13 cellular contexts compared by ENCODE assay signal in genomic region chr17:83073389-83074063, GRCh38. TPM values are rescaled to one million over a fixed set of nuclear protein-coding genes. Genes with fewer than 3 reads are reported as not detected.
DNase-seq lines count a peak whose midpoint lies in the region; ATAC-seq, FAIRE-seq and TF ChIP-seq lines count a peak whose summit lies in the region.
"Had no signal": no experiment of that assay in that cellular context is flagged by ENCODE, and none has a peak within 500 bp of the region (broad histone marks: within the 10 kb centered on the region; RNA-seq: fewer than 3 reads in every experiment).

No MANE protein-coding gene starts in this region.

- H3K4me3 ChIP-seq in K562 (no peak overlapping the region), left lung (no peak overlapping the region)

- peak overlapping the region; percentile 91 for H2AFZ ChIP-seq in K562 (ENCODE audit: low read depth, low read length)

- peak; percentile 20; the same call in 1 of the 2 replicates for TF ChIP-seq EP300 in K562 (IDR thresholded peaks at IDR 0.05; ENCODE audit: low read length)

- peaks cover 3% of the 10 kb centered on the region for H3K9me1 ChIP-seq in K562 (ENCODE audit: control insufficient read depth, insufficient read depth, low read length)

- peaks cover 13% of the 10 kb centered on the region for H3K27me3 Mint-ChIP-seq in stimulated activated naive CD8-positive, alpha-beta T cell treated with anti-CD3 and anti-CD28 coated beads, Interleukin-15, amount 100 ng/mL, for 72 hours

- intact Hi-C loops in K562 (cut with micrococcal nuclease): no loop called here
- intact Hi-C loops in left lung (cut with DNase I): no loop called here

- peak overlapping the region; percentile 69 for H3K27ac ChIP-seq in K562 (ENCODE audit: extremely low read depth, low read depth, low read length)
- no peak overlapping the region for H3K27ac ChIP-seq in left lung

- peak overlapping the region; percentile 65 to 91; a peak in 3 of 4 replicates for H3K9ac ChIP-seq in K562 (ENCODE audit: insufficient read depth in 1 of 2, low read depth in 2 of 2, low read length in 2 of 2)

- H3K9me3 ChIP-seq in K562 (replicated peaks; ENCODE audit: control insufficient read depth, insufficient read depth, low read depth, low read length) (no peaks in the 10 kb centered on the region), left lung (no peaks in the 10 kb centered on the region)

- H3K4me3 Mint-ChIP-seq in stimulated activated naive CD8-positive, alpha-beta T cell treated with anti-CD3 and anti-CD28 coated beads, Interleukin-15, amount 100 ng/mL, for 72 hours: no peak overlapping the region
- H3K4me3 Mint-ChIP-seq: activated naive CD4-positive, alpha-beta T cell treated with anti-CD3 and anti-CD28 coated beads for 36 hours; natural killer cell treated with Interleukin-12 subunit alpha and Interleukin-12 subunit beta and Interleukin-15 and Interleukin-18, amount 100 ng/mL, for 72 hours had no signal

- WGBS in K562 (ENCODE audit: insufficient coverage, low coverage, missing lambda C conversion rate): 3% methylated on average over 30 of the region's 32 CpGs

- no peak for DNase-seq in stimulated activated naive CD8-positive, alpha-beta T cell treated with anti-CD3 and anti-CD28 coated beads, Interleukin-15, amount 100 ng/mL, for 72 hours
- no peak for DNase-seq in stimulated activated naive CD8-positive, alpha-beta T cell treated with anti-CD3 and anti-CD28 coated beads, Interleukin-15, Interleukin-2, amounts not matched to agents 100 U/mL and 50 U/mL, for 24 hours
- DNase-seq in K562 (ENCODE audit: extremely low read depth in 1 of 4, low spot score in 3 of 4): peak; percentile 91 to 93 (median 92)
- peak in 1 of 2 donors; percentile 56 for DNase-seq in left lung
- no peak for DNase-seq in dermis blood vessel endothelial cell
- DNase-seq in 8988T: no peak
- DNase-seq in NK-92 (lab: John Stamatoyannopoulos, UW; ENCODE audit: unreplicated experiment): no peak
- DNase-seq in NCI-H2227 (lab: John Stamatoyannopoulos, UW; ENCODE audit: unreplicated experiment): no peak
- DNase-seq: activated naive CD4-positive, alpha-beta T cell treated with anti-CD3 and anti-CD28 coated beads for 36 hours; NCI-H2171 treated with DMSO at 0.1 percent for 48 hours; stimulated activated CD4-positive, alpha-beta T cell treated with anti-CD3 and anti-CD28 coated beads, Interleukin-12 subunit alpha, Interleukin-12 subunit beta, amount 100 ng/mL, for 4 hours had no signal

- H3K27ac Mint-ChIP-seq in stimulated activated naive CD8-positive, alpha-beta T cell treated with anti-CD3 and anti-CD28 coated beads, Interleukin-15, amount 100 ng/mL, for 72 hours: peak overlapping the region in 1 of 2 donors; percentile 60
- H3K27ac Mint-ChIP-seq: activated naive CD4-positive, alpha-beta T cell treated with anti-CD3 and anti-CD28 coated beads for 36 hours; natural killer cell treated with Interleukin-12 subunit alpha and Interleukin-12 subunit beta and Interleukin-15 and Interleukin-18, amount 100 ng/mL, for 72 hours had no signal

- CTCF ChIA-PET in K562 (lab: Yijun Ruan, JAX; ENCODE audit: low intra/inter-chr PET ratio): no interaction called here

- peak; percentile 98 for FAIRE-seq in K562 (lab: Jason Lieb, UNC)
- FAIRE-seq: G401.6 had no signal

- H3K4me2 ChIP-seq in K562 (ENCODE audit: insufficient read depth, low read length): peak overlapping the region; percentile 80

- TF ChIP-seq CTCF in K562 (IDR thresholded peaks at IDR 0.05 in 2 of 3, conservative IDR thresholded peaks at IDR 0.05 in 1 of 3; ENCODE audit: insufficient read depth in 2 of 3, low read depth in 1 of 3, low read length in 3 of 3) (peak in 2 of 3 experiments; percentile 40 to 60; a peak in 4 of 6 replicates), left lung (IDR thresholded peaks at IDR 0.05) (no peak)

- H3K27me3 ChIP-seq in K562 (ENCODE audit: control insufficient read depth in 2 of 2, insufficient read depth in 2 of 2, low read length in 2 of 2): peaks cover 0 to 5% of the 10 kb centered on the region in 2 experiments; a peak in 1 of 5 replicates
- H3K27me3 ChIP-seq in left lung: peaks cover 0 to 33% of the 10 kb centered on the region in 2 donors

- H4K20me1 ChIP-seq in K562 (replicated peaks; ENCODE audit: control insufficient read depth, insufficient read depth, low read length): no peaks in the 10 kb centered on the region

- TF ChIP-seq POLR2A in K562 (conservative IDR thresholded peaks at IDR 0.05): peak; percentile 51; the same call in 1 of the 2 replicates

- no peaks in the 10 kb centered on the region for H3K79me2 ChIP-seq in K562 (ENCODE audit: control insufficient read depth, insufficient read depth, low read length)

- BruUV-seq in K562 (replicated peaks; lab: Mats Ljungman, UMichigan): no TSS peak

- in situ Hi-C loops in K562 (cut with MboI): no loop called here

- peak; percentile 27 to 51; a peak in 2 of 4 replicates for TF ChIP-seq RAD21 in K562 (CRISPR knock-in tag; conservative IDR thresholded peaks at IDR 0.05 in 1 of 2, IDR thresholded peaks at IDR 0.05 in 1 of 2)

- POLR2A ChIA-PET in K562 (lab: Yijun Ruan, JAX): interaction anchor here (0.5 to 1.2 kb wide), 4 partner anchors 10 to 1010 kb away, joined by 3 to 6 read pairs (median 3); no protein-coding TSS in a partner anchor

- peak; percentile 48 for ATAC-seq in stimulated activated naive CD8-positive, alpha-beta T cell treated with anti-CD3 and anti-CD28 coated beads, Interleukin-15, amount 100 ng/mL, for 72 hours
- ATAC-seq in stimulated activated naive CD8-positive, alpha-beta T cell treated with anti-CD3 and anti-CD28 coated beads, Interleukin-15, Interleukin-2, amounts not matched to agents 100 U/mL and 50 U/mL, for 24 hours: no peak
- ATAC-seq in K562 (peak; percentile 98), left lung (peak; percentile 36)

- peaks cover 52% of the 10 kb centered on the region for H3K4me1 Mint-ChIP-seq in stimulated activated naive CD8-positive, alpha-beta T cell treated with anti-CD3 and anti-CD28 coated beads, Interleukin-15, amount 100 ng/mL, for 72 hours

- no peaks in the 10 kb centered on the region for H3K9me3 Mint-ChIP-seq in stimulated activated naive CD8-positive, alpha-beta T cell treated with anti-CD3 and anti-CD28 coated beads, Interleukin-15, amount 100 ng/mL, for 72 hours
- H3K9me3 Mint-ChIP-seq: activated naive CD4-positive, alpha-beta T cell treated with anti-CD3 and anti-CD28 coated beads for 36 hours; natural killer cell treated with Interleukin-12 subunit alpha and Interleukin-12 subunit beta and Interleukin-15 and Interleukin-18, amount 100 ng/mL, for 72 hours had no signal

- peaks cover 22 to 78% of the 10 kb centered on the region in 2 experiments for H3K4me1 ChIP-seq in K562 (replicated peaks in 1 of 2; ENCODE audit: control insufficient read depth in 2 of 2, insufficient read depth in 2 of 2, low read length in 2 of 2)
- peaks cover 3 to 21% of the 10 kb centered on the region in 2 donors for H3K4me1 ChIP-seq in left lung

- H3K36me3 ChIP-seq in K562 (ENCODE audit: control insufficient read depth, insufficient read depth, low read length) (no peaks in the 10 kb centered on the region), left lung (no peaks in the 10 kb centered on the region)

TF ChIP-seq in K562, 482 proteins besides CTCF, POLR2A, EP300 and RAD21 (continues in another document):
- 0 out of 2 replicates have a peak, but pooled peaks have one; percentile 53 for TF ChIP-seq MYNN (IDR thresholded peaks at IDR 0.05)
- TF ChIP-seq MYNN (CRISPR knock-in tag; IDR thresholded peaks at IDR 0.05): no peak
- TF ChIP-seq HNRNPL (IDR thresholded peaks at IDR 0.05; ENCODE audit: low read depth, low read length): no peak; the same call in 1 of the 2 replicates
- TF ChIP-seq PCBP1 (IDR thresholded peaks at IDR 0.05; ENCODE audit: low read depth, low read length, poor library complexity, severe bottlenecking): no peak
- TF ChIP-seq HBP1 (CRISPR knock-in tag; IDR thresholded peaks at IDR 0.05): no peak
- TF ChIP-seq SIX5 (IDR thresholded peaks at IDR 0.05; ENCODE audit: borderline replicate concordance in 1 of 2, insufficient read depth in 1 of 2, low read depth in 1 of 2, low read length in 2 of 2): no peak

RNA-seq across cellular contexts. Expression of gene METRNL, which starts 5.9 kb away (rescaled TPM):
- total RNA-seq in K562 (2011; cell fraction: chromatin; rRNA removed; ENCODE audit: low replicate concordance): 12.2 and 22.8 TPM in 2 replicates
- total RNA-seq in K562 (2011; cell fraction: nucleolus; rRNA removed): 23.4 and 25.7 TPM in 2 replicates
- 12.5 and 12.8 TPM in 2 replicates for total RNA-seq in K562 (2011; cell fraction: nucleoplasm; rRNA removed)
- total RNA-seq in K562 (2014; rRNA removed) (28.2 and 34.9 TPM in 2 replicates), K562 (2014; rRNA removed; fragmentation: Illumina TruSeq; extraction: Trizol) (2.2 and 2.3 TPM in 2 replicates), K562 (2015; rRNA removed; fragmentation: Illumina TruSeq; extraction: Trizol) (10.7 and 14.2 TPM in 2 replicates), K562 (2021) (25.7 and 31.8 TPM in 2 replicates), left lung (10 to 100 TPM; 53.0 to 61.8 TPM), dermis blood vessel endothelial cell (80.6 and 85.3 TPM in 2 replicates)
- polyA plus RNA-seq in K562 (2011; rRNA removed) (2.9 and 6.2 TPM in 2 replicates), K562 (2014; fragmentation: Illumina TruSeq; extraction: Trizol) (1.7 and 10.2 TPM in 2 replicates), K562 (2014; fragmentation: Nextera tagmentation; extraction: Ambion mirVana) (under 1 TPM; 0.17 to 0.18 TPM), K562 (2014; rRNA removed) (19.5 and 23.5 TPM in 2 replicates)
- 14.1 and 23.9 TPM in 2 replicates for polyA plus RNA-seq in K562 (2011; cell fraction: cytosol; rRNA removed)
- 8.7 and 14.9 TPM in 2 replicates for polyA plus RNA-seq in K562 (2011; cell fraction: nucleus; rRNA removed)
- polyA plus RNA-seq in K562 (2012): 24.6 and 38.9 TPM in 2 replicates
- polyA minus RNA-seq in K562 (2011; rRNA and poly(A)+ RNA removed): 1.9 and 2.0 TPM in 2 replicates
- 19.5 and 23.5 TPM in 2 replicates for polyA minus RNA-seq in K562 (2011; cell fraction: cytosol; rRNA and poly(A)+ RNA removed)
- polyA minus RNA-seq in K562 (2011; cell fraction: nucleus; rRNA and poly(A)+ RNA removed): 6.1 and 6.4 TPM in 2 replicates

Comparison
In these comparisons a context has a peak if more than half of its experiments do, and no peak if none do; other contexts are left out.
1. DNase-seq: peak in K562 (4 of 4); none in stimulated activated naive CD8-positive, alpha-beta T cell treated with anti-CD3 and anti-CD28 coated beads, Interleukin-15, amount 100 ng/mL, for 72 hours (0 of 2), stimulated activated naive CD8-positive, alpha-beta T cell treated with anti-CD3 and anti-CD28 coated beads, Interleukin-15, Interleukin-2, amounts not matched to agents 100 U/mL and 50 U/mL, for 24 hours (single experiment), dermis blood vessel endothelial cell (single experiment), 8988T (single experiment), NK-92 (single experiment) and NCI-H2227 (single experiment).
2. CTCF ChIP-seq: peak in K562 (2 of 3); none in left lung (0 of 2).